8 cellular contexts compared by ENCODE assay signal in the genomic region with DNA sequence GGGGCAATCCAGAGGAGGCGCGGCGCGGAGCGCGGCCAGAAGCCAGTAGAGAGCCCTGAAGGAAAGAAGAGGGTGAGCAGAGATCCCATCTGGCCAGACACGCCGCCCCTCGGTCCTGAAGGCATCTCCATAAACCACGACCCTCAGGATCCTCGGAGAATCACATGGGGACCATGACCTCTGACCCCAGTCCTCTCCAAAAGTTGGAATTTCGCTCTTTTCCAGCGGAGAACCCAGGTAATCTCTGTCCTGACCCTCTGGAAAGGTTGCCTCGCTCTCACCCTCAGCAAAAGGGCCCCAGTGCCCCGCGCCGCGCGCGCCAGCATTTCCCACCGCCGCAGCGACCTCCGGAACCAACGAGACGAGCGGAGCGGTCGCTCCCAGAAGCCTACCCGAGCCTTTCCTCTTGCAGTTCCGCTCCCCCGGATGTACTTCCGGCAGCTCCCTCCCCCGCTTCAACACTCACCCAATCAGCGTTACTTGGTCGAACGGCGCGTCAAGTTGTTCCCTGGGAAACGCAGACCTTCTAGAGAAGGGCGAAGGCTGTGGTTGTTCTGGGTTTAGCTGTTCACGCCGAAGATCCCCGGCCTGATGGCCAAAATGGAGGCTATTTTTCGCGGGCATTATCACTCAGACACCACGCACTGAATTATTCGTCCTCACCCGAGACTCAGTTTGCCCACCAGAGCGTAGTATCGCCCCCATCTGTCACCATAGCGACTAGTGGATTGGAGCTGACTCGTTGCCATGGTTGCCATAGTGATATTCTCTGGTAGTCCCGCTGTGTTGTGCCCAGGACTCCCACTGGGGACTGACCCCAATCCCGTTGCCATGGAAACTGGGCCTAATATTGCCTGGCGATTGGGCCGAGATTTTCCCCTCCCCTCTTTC. TPM values are rescaled to one million over a fixed set of nuclear protein-coding genes. Genes with fewer than 3 reads are reported as not detected.
A peak's percentile ranks its signal among the peaks of the same experiment; 100 is the strongest.
DNase-seq lines count a peak whose midpoint lies in the region; ATAC-seq, FAIRE-seq and TF ChIP-seq lines count a peak whose summit lies in the region.

A gene with protein sequence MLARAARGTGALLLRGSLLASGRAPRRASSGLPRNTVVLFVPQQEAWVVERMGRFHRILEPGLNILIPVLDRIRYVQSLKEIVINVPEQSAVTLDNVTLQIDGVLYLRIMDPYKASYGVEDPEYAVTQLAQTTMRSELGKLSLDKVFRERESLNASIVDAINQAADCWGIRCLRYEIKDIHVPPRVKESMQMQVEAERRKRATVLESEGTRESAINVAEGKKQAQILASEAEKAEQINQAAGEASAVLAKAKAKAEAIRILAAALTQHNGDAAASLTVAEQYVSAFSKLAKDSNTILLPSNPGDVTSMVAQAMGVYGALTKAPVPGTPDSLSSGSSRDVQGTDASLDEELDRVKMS (minus strand): TSS at position 363 of the 891 bp plus-strand sequence. CDS start 37 bp downstream, at position 326.

- intact Hi-C loops in Right ventricle myocardium superior (cut with DNase I) (no loop called here), pancreas (cut with DNase I) (no loop called here), tibial artery (cut with DNase I; ENCODE audit: low total_unique reads) (no loop called here)

- TF ChIP-seq CTCF in GM12864 (IDR thresholded peaks at IDR 0.05; ENCODE audit: low read depth, low read length, missing control alignments) = no peak
- no peak for TF ChIP-seq CTCF in pancreas (IDR thresholded peaks at IDR 0.05)
- no peak for TF ChIP-seq CTCF in tibial artery (IDR thresholded peaks at IDR 0.05)

- no peaks in the 10 kb centered on the region for H3K9me3 ChIP-seq in pancreas
- H3K9me3 ChIP-seq in tibial artery = no peaks in the 10 kb centered on the region

- H3K27me3 ChIP-seq in pancreas (no peaks in the 10 kb centered on the region), tibial artery (no peaks in the 10 kb centered on the region)

- ATAC-seq in HG02759 (IDR thresholded peaks at IDR 0.05; ENCODE audit: unreplicated experiment) (peak; percentile 98), Right ventricle myocardium superior (ENCODE audit: poor library complexity) (peak; percentile 98), pancreas (peak; percentile 99)

- peak within 1 kb of the TSS; percentile 61 to 85 (median 73) for H3K27ac ChIP-seq in pancreas
- peak within 1 kb of the TSS; percentile 86 for H3K27ac ChIP-seq in tibial artery

- peaks cover 0 to 14% (median 6%) of the 10 kb centered on the region in 3 donors for H3K4me1 ChIP-seq in pancreas
- peaks cover 0 to 31% (median 21%) of the 10 kb centered on the region in 4 donors for H3K4me1 ChIP-seq in tibial artery

- peak; percentile 13 for FAIRE-seq in pancreas (lab: Jason Lieb, UNC)

- WGBS in pancreas, 2 donors = 0% methylated on average over 57 of the region's 57 CpGs

- DNase-seq in GM12864 (ENCODE audit: low read depth) (peak; percentile 91), NCI-H1417 (lab: John Stamatoyannopoulos, UW) (peak; percentile 89 to 95 (median 90)), SW 1271 (lab: John Stamatoyannopoulos, UW) (peak; percentile 71 to 90), Right ventricle myocardium superior (peak; percentile 96), pancreas (peak; percentile 85 to 96 (median 94)), tibial artery (peak; percentile 96 to 97)
- DNase-seq in activated naive CD8-positive, alpha-beta T cell treated with anti-CD3 and anti-CD28 coated beads, Interleukin-2, amount 50 U/mL, for 16 hours (ENCODE audit: low read depth, low spot score) = peak; percentile 88

- H3K4me3 ChIP-seq in GM12864 (ENCODE audit: low read depth, low read length) (peak within 1 kb of the TSS; percentile 73), pancreas (peak within 1 kb of the TSS; percentile 66 to 76 (median 70)), tibial artery (peak within 1 kb of the TSS; percentile 58 to 67)

- peaks cover 0 to 6% (median 0%) of the 10 kb centered on the region in 3 donors for H3K36me3 ChIP-seq in pancreas
- peaks cover 42 to 63% (median 57%) of the 10 kb centered on the region in 3 donors for H3K36me3 ChIP-seq in tibial artery

RNA-seq across cellular contexts. Expression of the gene that starts here (rescaled TPM):
- total RNA-seq in Right ventricle myocardium superior (152 TPM), pancreas (10 to 100 TPM; 33.4 to 50.5 (median 45.1) TPM)
- polyA plus RNA-seq in pancreas = 10 to 100 TPM; 31.2 to 57.6 TPM

Comparison
In these comparisons a context has a peak if more than half of its experiments do, and no peak if none do; other contexts are left out.
1. Peak in every context shown above with its lines: DNase-seq, ATAC-seq, H3K4me3 ChIP-seq and H3K27ac ChIP-seq.